ENCODE assay signal across 27 cellular contexts in genomic region chr14:80325688-80326087, GRCh38.
"Had no signal": no experiment of that assay in that cellular context is flagged by ENCODE, and none has a peak within 500 bp of the region (broad histone marks: within the 10 kb centered on the region; RNA-seq: fewer than 3 reads in every experiment).

No MANE protein-coding gene starts in this region.

- H3K27ac ChIP-seq: adrenal gland, colonic mucosa had no signal

- H3K9me3 ChIP-seq: body of pancreas, colonic mucosa had no signal

- DNase-seq: activated B cell treated with CpG ODN at 0.5 μM for 24 hours; activated CD4-positive, alpha-beta T cell treated with anti-CD3 and anti-CD28 coated beads for 48 hours; activated CD4-positive, alpha-beta T cell treated with anti-CD3 and anti-CD28 coated beads, Interleukin-2, amount 50 U/mL, for 1 hour; activated CD4-positive, alpha-beta T cell treated with anti-CD3 and anti-CD28 coated beads, Interleukin-2, amount 50 U/mL, for 48 hours; activated CD8-positive, alpha-beta memory T cell treated with anti-CD3 and anti-CD28 coated beads for 24 hours; activated CD8-positive, alpha-beta T cell treated with anti-CD3 and anti-CD28 coated beads for 36 hours; activated effector memory CD4-positive, alpha-beta T cell treated with Interleukin-2 at 50 U/mL for 16 hours; activated gamma-delta T cell treated with Interleukin-2 at 50 U/mL for 16 hours; activated naive CD4-positive, alpha-beta T cell treated with Interleukin-2 at 50 U/mL for 16 hours; activated naive CD8-positive, alpha-beta T cell treated with anti-CD3 and anti-CD28 coated beads for 36 hours; activated naive CD8-positive, alpha-beta T cell treated with anti-CD3 and anti-CD28 coated beads, Interleukin-2, amount 50 U/mL, for 24 hours; activated T-cell treated with anti-CD3 and anti-CD28 coated beads, Interleukin-2, amount 50 U/mL, for 4 hours; adrenal gland; amygdala; aorta; caudate nucleus; colonic mucosa; effector CD8-positive, alpha-beta T cell; endodermal cell; foreskin fibroblast; head of caudate nucleus; T-helper 2 cell had no signal

- H3K27ac Mint-ChIP-seq: activated B cell treated with CpG ODN at 0.5 μM for 24 hours; activated CD8-positive, alpha-beta T cell treated with anti-CD3 and anti-CD28 coated beads for 36 hours; activated naive CD4-positive, alpha-beta T cell treated with anti-CD3 and anti-CD28 coated beads, Interleukin-2, amount 50 U/mL, for 24 hours; activated naive CD8-positive, alpha-beta T cell treated with anti-CD3 and anti-CD28 coated beads for 36 hours; activated naive CD8-positive, alpha-beta T cell treated with anti-CD3 and anti-CD28 coated beads, Interleukin-2, amount 50 U/mL, for 24 hours; activated T-helper 17 cell treated with anti-CD3 and anti-CD28 coated beads, Interleukin-2, amount 50 U/mL, for 72 hours; endodermal cell had no signal

- ATAC-seq: activated CD4-positive, CD25-positive, alpha-beta regulatory T cell treated with anti-CD3 and anti-CD28 coated beads, Interleukin-2, amount 50 U/mL, for 24 hours; activated CD8-positive, alpha-beta T cell treated with anti-CD3 and anti-CD28 coated beads for 36 hours; activated naive CD8-positive, alpha-beta T cell treated with anti-CD3 and anti-CD28 coated beads, Interleukin-2, amount 50 U/mL, for 24 hours; activated T-cell treated with anti-CD3 and anti-CD28 coated beads, Interleukin-2, amount 50 U/mL, for 4 hours; activated T-helper 17 cell treated with anti-CD3 and anti-CD28 coated beads, Interleukin-2, amount 50 U/mL, for 72 hours; esophagus mucosa had no signal

- H3K36me3 Mint-ChIP-seq: activated naive CD4-positive, alpha-beta T cell treated with anti-CD3 and anti-CD28 coated beads, Interleukin-2, amount 50 U/mL, for 24 hours; activated naive CD8-positive, alpha-beta T cell treated with anti-CD3 and anti-CD28 coated beads for 36 hours had no signal

- H3K4me3 Mint-ChIP-seq: activated B cell treated with CpG ODN at 0.5 μM for 24 hours; activated CD8-positive, alpha-beta T cell treated with anti-CD3 and anti-CD28 coated beads for 36 hours; activated naive CD4-positive, alpha-beta T cell treated with anti-CD3 and anti-CD28 coated beads, Interleukin-2, amount 50 U/mL, for 24 hours; activated naive CD8-positive, alpha-beta T cell treated with anti-CD3 and anti-CD28 coated beads for 36 hours; activated naive CD8-positive, alpha-beta T cell treated with anti-CD3 and anti-CD28 coated beads, Interleukin-2, amount 50 U/mL, for 24 hours; activated T-cell treated with anti-CD3 and anti-CD28 coated beads, Interleukin-2, amount 50 U/mL, for 4 hours; activated T-helper 17 cell treated with anti-CD3 and anti-CD28 coated beads, Interleukin-2, amount 50 U/mL, for 72 hours; endodermal cell had no signal

- H3K27me3 Mint-ChIP-seq: activated B cell treated with CpG ODN at 0.5 μM for 24 hours; activated CD8-positive, alpha-beta T cell treated with anti-CD3 and anti-CD28 coated beads for 36 hours; activated naive CD4-positive, alpha-beta T cell treated with anti-CD3 and anti-CD28 coated beads, Interleukin-2, amount 50 U/mL, for 24 hours; activated naive CD8-positive, alpha-beta T cell treated with anti-CD3 and anti-CD28 coated beads for 36 hours; activated naive CD8-positive, alpha-beta T cell treated with anti-CD3 and anti-CD28 coated beads, Interleukin-2, amount 50 U/mL, for 24 hours; activated T-helper 17 cell treated with anti-CD3 and anti-CD28 coated beads, Interleukin-2, amount 50 U/mL, for 72 hours had no signal

- H3K4me1 ChIP-seq: adrenal gland, colonic mucosa had no signal

- H3K4me3 ChIP-seq: adrenal gland, body of pancreas, colonic mucosa had no signal

- H3K9me3 Mint-ChIP-seq: activated CD8-positive, alpha-beta T cell treated with anti-CD3 and anti-CD28 coated beads for 36 hours; activated T-cell treated with anti-CD3 and anti-CD28 coated beads, Interleukin-2, amount 50 U/mL, for 4 hours; activated T-helper 17 cell treated with anti-CD3 and anti-CD28 coated beads, Interleukin-2, amount 50 U/mL, for 72 hours; endodermal cell had no signal

- H3K27me3 ChIP-seq: adrenal gland, body of pancreas, colonic mucosa had no signal

- H3K4me1 Mint-ChIP-seq: activated B cell treated with CpG ODN at 0.5 μM for 24 hours; activated naive CD4-positive, alpha-beta T cell treated with anti-CD3 and anti-CD28 coated beads, Interleukin-2, amount 50 U/mL, for 24 hours; activated naive CD8-positive, alpha-beta T cell treated with anti-CD3 and anti-CD28 coated beads for 36 hours; activated naive CD8-positive, alpha-beta T cell treated with anti-CD3 and anti-CD28 coated beads, Interleukin-2, amount 50 U/mL, for 24 hours; activated T-helper 17 cell treated with anti-CD3 and anti-CD28 coated beads, Interleukin-2, amount 50 U/mL, for 72 hours; endodermal cell had no signal

- H3K36me3 ChIP-seq: adrenal gland, colonic mucosa had no signal
